ENCODE assay signal across 1 cellular context in the genomic region with DNA sequence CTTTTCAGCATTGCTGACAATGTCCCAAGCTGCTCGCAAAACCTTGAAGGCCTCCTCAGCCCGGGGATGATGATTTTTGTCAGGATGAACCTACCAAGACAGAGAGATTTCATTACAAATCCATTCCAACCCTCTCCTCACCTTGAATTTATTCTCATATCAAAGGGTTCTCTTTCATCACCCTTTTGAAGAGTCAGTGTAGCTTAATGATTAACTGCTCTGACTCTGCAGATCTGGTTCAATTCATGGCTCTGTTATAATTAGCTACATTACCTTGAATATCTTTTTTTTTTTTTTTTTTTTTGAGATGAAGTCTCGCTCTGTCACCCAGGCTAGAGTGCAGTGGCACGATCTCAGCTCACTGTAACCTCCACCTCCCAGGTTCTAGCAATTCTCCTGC.
A peak's percentile ranks its signal among the peaks of the same experiment; 100 is the strongest.
TF ChIP-seq lines count a peak whose summit lies in the region.

No MANE protein-coding gene starts in this region.

TF ChIP-seq in liver, 16 proteins besides CTCF, POLR2A, EP300 and RAD21:
- no peak for TF ChIP-seq FOXA2 (IDR thresholded peaks at IDR 0.05)
- TF ChIP-seq, protein P1, sequence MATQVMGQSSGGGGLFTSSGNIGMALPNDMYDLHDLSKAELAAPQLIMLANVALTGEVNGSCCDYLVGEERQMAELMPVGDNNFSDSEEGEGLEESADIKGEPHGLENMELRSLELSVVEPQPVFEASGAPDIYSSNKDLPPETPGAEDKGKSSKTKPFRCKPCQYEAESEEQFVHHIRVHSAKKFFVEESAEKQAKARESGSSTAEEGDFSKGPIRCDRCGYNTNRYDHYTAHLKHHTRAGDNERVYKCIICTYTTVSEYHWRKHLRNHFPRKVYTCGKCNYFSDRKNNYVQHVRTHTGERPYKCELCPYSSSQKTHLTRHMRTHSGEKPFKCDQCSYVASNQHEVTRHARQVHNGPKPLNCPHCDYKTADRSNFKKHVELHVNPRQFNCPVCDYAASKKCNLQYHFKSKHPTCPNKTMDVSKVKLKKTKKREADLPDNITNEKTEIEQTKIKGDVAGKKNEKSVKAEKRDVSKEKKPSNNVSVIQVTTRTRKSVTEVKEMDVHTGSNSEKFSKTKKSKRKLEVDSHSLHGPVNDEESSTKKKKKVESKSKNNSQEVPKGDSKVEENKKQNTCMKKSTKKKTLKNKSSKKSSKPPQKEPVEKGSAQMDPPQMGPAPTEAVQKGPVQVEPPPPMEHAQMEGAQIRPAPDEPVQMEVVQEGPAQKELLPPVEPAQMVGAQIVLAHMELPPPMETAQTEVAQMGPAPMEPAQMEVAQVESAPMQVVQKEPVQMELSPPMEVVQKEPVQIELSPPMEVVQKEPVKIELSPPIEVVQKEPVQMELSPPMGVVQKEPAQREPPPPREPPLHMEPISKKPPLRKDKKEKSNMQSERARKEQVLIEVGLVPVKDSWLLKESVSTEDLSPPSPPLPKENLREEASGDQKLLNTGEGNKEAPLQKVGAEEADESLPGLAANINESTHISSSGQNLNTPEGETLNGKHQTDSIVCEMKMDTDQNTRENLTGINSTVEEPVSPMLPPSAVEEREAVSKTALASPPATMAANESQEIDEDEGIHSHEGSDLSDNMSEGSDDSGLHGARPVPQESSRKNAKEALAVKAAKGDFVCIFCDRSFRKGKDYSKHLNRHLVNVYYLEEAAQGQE (IDR thresholded peaks at IDR 0.05): no peak
- TF ChIP-seq, protein P2, sequence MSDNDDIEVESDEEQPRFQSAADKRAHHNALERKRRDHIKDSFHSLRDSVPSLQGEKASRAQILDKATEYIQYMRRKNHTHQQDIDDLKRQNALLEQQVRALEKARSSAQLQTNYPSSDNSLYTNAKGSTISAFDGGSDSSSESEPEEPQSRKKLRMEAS (IDR thresholded peaks at IDR 0.05): no peak
- TF ChIP-seq, protein P3, sequence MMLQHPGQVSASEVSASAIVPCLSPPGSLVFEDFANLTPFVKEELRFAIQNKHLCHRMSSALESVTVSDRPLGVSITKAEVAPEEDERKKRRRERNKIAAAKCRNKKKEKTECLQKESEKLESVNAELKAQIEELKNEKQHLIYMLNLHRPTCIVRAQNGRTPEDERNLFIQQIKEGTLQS (IDR thresholded peaks at IDR 0.05): peak; percentile 82
- peak; percentile 9 to 28 for TF ChIP-seq HNF4A (conservative IDR thresholded peaks at IDR 0.05)
- no peak for TF ChIP-seq GABPA (IDR thresholded peaks at IDR 0.05 in 1 of 2, conservative IDR thresholded peaks at IDR 0.05 in 1 of 2)
- no peak for TF ChIP-seq RXRA (IDR thresholded peaks at IDR 0.05)
- no peak for TF ChIP-seq HNF4G (IDR thresholded peaks at IDR 0.05)
- peak in 1 of 2 donors; percentile 23 for TF ChIP-seq JUND (IDR thresholded peaks at IDR 0.05)
- TF ChIP-seq TAF1 (conservative IDR thresholded peaks at IDR 0.05): no peak
- TF ChIP-seq, protein P4, sequence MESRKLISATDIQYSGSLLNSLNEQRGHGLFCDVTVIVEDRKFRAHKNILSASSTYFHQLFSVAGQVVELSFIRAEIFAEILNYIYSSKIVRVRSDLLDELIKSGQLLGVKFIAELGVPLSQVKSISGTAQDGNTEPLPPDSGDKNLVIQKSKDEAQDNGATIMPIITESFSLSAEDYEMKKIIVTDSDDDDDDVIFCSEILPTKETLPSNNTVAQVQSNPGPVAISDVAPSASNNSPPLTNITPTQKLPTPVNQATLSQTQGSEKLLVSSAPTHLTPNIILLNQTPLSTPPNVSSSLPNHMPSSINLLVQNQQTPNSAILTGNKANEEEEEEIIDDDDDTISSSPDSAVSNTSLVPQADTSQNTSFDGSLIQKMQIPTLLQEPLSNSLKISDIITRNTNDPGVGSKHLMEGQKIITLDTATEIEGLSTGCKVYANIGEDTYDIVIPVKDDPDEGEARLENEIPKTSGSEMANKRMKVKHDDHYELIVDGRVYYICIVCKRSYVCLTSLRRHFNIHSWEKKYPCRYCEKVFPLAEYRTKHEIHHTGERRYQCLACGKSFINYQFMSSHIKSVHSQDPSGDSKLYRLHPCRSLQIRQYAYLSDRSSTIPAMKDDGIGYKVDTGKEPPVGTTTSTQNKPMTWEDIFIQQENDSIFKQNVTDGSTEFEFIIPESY (IDR thresholded peaks at IDR 0.05): no peak
- no peak for TF ChIP-seq EGR1 (IDR thresholded peaks at IDR 0.05; ENCODE audit: low read depth in 2 of 2)
- no peak for TF ChIP-seq NR2F2 (IDR thresholded peaks at IDR 0.05)
- TF ChIP-seq FOXA1 (IDR thresholded peaks at IDR 0.05): no peak
- peak; percentile 21 for TF ChIP-seq SP1 (IDR thresholded peaks at IDR 0.05)
- no peak for TF ChIP-seq YY1 (IDR thresholded peaks at IDR 0.05)
